1 cellular context compared by ENCODE assay signal in genomic region chrX:103687696-103688191, GRCh38.
A peak's percentile ranks its signal among the peaks of the same experiment; 100 is the strongest.
TF ChIP-seq lines count a peak whose summit lies in the region.

No MANE protein-coding gene starts in this region.

TF ChIP-seq in HEK293, 187 proteins besides CTCF, POLR2A, EP300 and RAD21 (continued from another document):
- no peak for TF ChIP-seq ZNF513 (tag by site-specific recombination; IDR thresholded peaks at IDR 0.05)
- no peak for TF ChIP-seq ZNF266 (tag by site-specific recombination; IDR thresholded peaks at IDR 0.05; ENCODE audit: low read depth)
- TF ChIP-seq ZBTB1 (tag by site-specific recombination; IDR thresholded peaks at IDR 0.05), result no peak
- TF ChIP-seq ZNF580 (tag by site-specific recombination; IDR thresholded peaks at IDR 0.05), result peak; percentile 43; the same call in 1 of the 2 replicates
- no peak for TF ChIP-seq ZNF837 (tag by site-specific recombination; IDR thresholded peaks at IDR 0.05)
- TF ChIP-seq ZNF280C (tag by site-specific recombination; IDR thresholded peaks at IDR 0.05), result no peak
- peak; percentile 49; the same call in 1 of the 2 replicates for TF ChIP-seq ZBTB48 (tag by site-specific recombination; IDR thresholded peaks at IDR 0.05)
- TF ChIP-seq ZXDB (tag by site-specific recombination; IDR thresholded peaks at IDR 0.05), result 0 out of 2 replicates have a peak, but pooled peaks have one; percentile 15
- TF ChIP-seq KLF1 (tag by site-specific recombination; IDR thresholded peaks at IDR 0.05), result no peak
- TF ChIP-seq ZFP3 (tag by site-specific recombination; IDR thresholded peaks at IDR 0.05; ENCODE audit: low read depth), result no peak
- peak; percentile 25; the same call in 1 of the 2 replicates for TF ChIP-seq ZFP37 (tag by site-specific recombination; IDR thresholded peaks at IDR 0.05)
- TF ChIP-seq SALL2 (tag by site-specific recombination; IDR thresholded peaks at IDR 0.05; ENCODE audit: borderline replicate concordance), result no peak
- TF ChIP-seq ZNF449 (tag by site-specific recombination; IDR thresholded peaks at IDR 0.05), result no peak
- TF ChIP-seq ZNF704 (tag by site-specific recombination; IDR thresholded peaks at IDR 0.05), result no peak
- TF ChIP-seq TRIM28 (IDR thresholded peaks at IDR 0.05; ENCODE audit: borderline replicate concordance, low read length), result no peak; the same call in 1 of the 2 replicates
- TF ChIP-seq ZNF521 (tag by site-specific recombination; IDR thresholded peaks at IDR 0.05), result no peak
